10 cellular contexts compared by ENCODE assay signal in genomic region chr11:67409261-67409666, GRCh38. TPM values are rescaled to one million over a fixed set of nuclear protein-coding genes. Genes with fewer than 3 reads are reported as not detected.
DNase-seq lines count a peak whose midpoint lies in the region; ATAC-seq and TF ChIP-seq lines count a peak whose summit lies in the region.
"Had no signal": no experiment of that assay in that cellular context is flagged by ENCODE, and none has a peak within 500 bp of the region (broad histone marks: within the 10 kb centered on the region; RNA-seq: fewer than 3 reads in every experiment).

No MANE protein-coding gene starts in this region.

- intact Hi-C loops in left lung (cut with DNase I): no loop called here
- intact Hi-C loops in posterior vena cava (cut with DNase I): loop anchor here in 1 of 2 donors (10.0 kb wide), 1 partner anchor 96 kb away; the partner anchor contains the start of genes CDK2AP2 and PITPNM1
- intact Hi-C loops in heart left ventricle (cut with DNase I): loop anchor here in 3 of 10 donors (10.0 kb wide), 1 partner anchor 56 kb away; the partner anchor contains the start of gene TMEM134 (in 3 of the 3)

- peak overlapping the region; percentile 94 for H3K27ac Mint-ChIP-seq in activated CD4-positive, alpha-beta T cell treated with anti-CD3 and anti-CD28 coated beads, Interleukin-2, amount 10 ng/mL, durations not matched to agents 7 days and 5 days

- ATAC-seq in DND-41 (ENCODE audit: insufficient read depth, low read depth) (peak; percentile 80), HG02623 (IDR thresholded peaks at IDR 0.05; ENCODE audit: unreplicated experiment) (peak; percentile 52), left lung (peak; percentile 4), heart left ventricle (no peak)

- H3K4me1 Mint-ChIP-seq in activated CD4-positive, alpha-beta T cell treated with anti-CD3 and anti-CD28 coated beads, Interleukin-2, amount 10 ng/mL, durations not matched to agents 7 days and 5 days: peaks cover 81% of the 10 kb centered on the region

- H2AFZ ChIP-seq in DND-41 (ENCODE audit: low read depth, low read length) (no peak overlapping the region), osteoblast (ENCODE audit: low read length) (no peak overlapping the region)

- POLR2A ChIA-PET in activated CD4-positive, alpha-beta T cell treated with anti-CD3 and anti-CD28 coated beads, Interleukin-2, amount 10 ng/mL, durations not matched to agents 7 days and 5 days (lab: Charles Lee): interaction anchor here (0.6 to 2.8 kb wide), 4 partner anchors 11 to 144 kb away, joined by 3 to 18 read pairs (median 4); partner anchors contain the start of gene PTPRCAP

- WGBS in heart left ventricle, 4 donors: 52 to 69% (median 68%) methylated on average over 9 to 24 of the region's 24 CpGs

- no peak for TF ChIP-seq CTCF in DND-41 (IDR thresholded peaks at IDR 0.05; ENCODE audit: borderline replicate concordance, extremely low read depth, low read length, poor library complexity, severe bottlenecking)
- no peak for TF ChIP-seq CTCF in left lung (IDR thresholded peaks at IDR 0.05)
- TF ChIP-seq CTCF in osteoblast (IDR thresholded peaks at IDR 0.05; ENCODE audit: extremely low read depth, low read depth, low read length): no peak
- no peak for TF ChIP-seq CTCF in heart left ventricle (IDR thresholded peaks at IDR 0.05)

- peak overlapping the region; percentile 99 for H3K9ac ChIP-seq in DND-41 (ENCODE audit: low read depth, low read length)

- H3K4me2 ChIP-seq in DND-41 (ENCODE audit: insufficient read depth, low read length) (peak overlapping the region; percentile 82), osteoblast (ENCODE audit: insufficient read depth, low read length) (no peak overlapping the region)

- H3K4me3 ChIP-seq in DND-41 (ENCODE audit: low read depth in 1 of 2, low read length in 2 of 2) (peak overlapping the region in 1 of 2 experiments; percentile 86; a peak in 2 of 4 replicates), left lung (peak overlapping the region in 1 of 2 donors; percentile 6), osteoblast (ENCODE audit: insufficient read depth, low read length) (no peak overlapping the region), heart left ventricle (peak overlapping the region in 2 of 12 donors; percentile 21 to 50)

- H3K36me3 Mint-ChIP-seq in activated CD4-positive, alpha-beta T cell treated with anti-CD3 and anti-CD28 coated beads, Interleukin-2, amount 10 ng/mL, durations not matched to agents 7 days and 5 days (ENCODE audit: low read depth): peaks cover 63% of the 10 kb centered on the region

- H3K27me3 ChIP-seq in DND-41 (ENCODE audit: insufficient read depth, low read length, poor library complexity) (no peaks in the 10 kb centered on the region), left lung (peaks cover 0 to 23% of the 10 kb centered on the region in 2 donors), osteoblast (ENCODE audit: insufficient read depth, low read length) (peaks cover 57% of the 10 kb centered on the region), heart left ventricle (peaks cover 0 to 51% (median 12%) of the 10 kb centered on the region in 9 donors)

- CTCF ChIA-PET in activated CD4-positive, alpha-beta T cell treated with anti-CD3 and anti-CD28 coated beads, Interleukin-2, amount 10 ng/mL, durations not matched to agents 7 days and 5 days (lab: Charles Lee): interaction anchor here (1.0 to 1.9 kb wide), 8 partner anchors 9 to 137 kb away, joined by 3 to 9 read pairs (median 4); partner anchors contain the start of genes PITPNM1, RAD9A and TMEM134

- H3K9me3 Mint-ChIP-seq in activated CD4-positive, alpha-beta T cell treated with anti-CD3 and anti-CD28 coated beads, Interleukin-2, amount 10 ng/mL, durations not matched to agents 7 days and 5 days: no peaks in the 10 kb centered on the region

- peaks cover 37% of the 10 kb centered on the region for H3K36me3 ChIP-seq in DND-41 (ENCODE audit: insufficient read depth, low read length)
- no peaks in the 10 kb centered on the region for H3K36me3 ChIP-seq in left lung
- no peaks in the 10 kb centered on the region for H3K36me3 ChIP-seq in osteoblast (ENCODE audit: insufficient read depth, low read length)
- no peaks in the 10 kb centered on the region for H3K36me3 ChIP-seq in heart left ventricle

- H4K20me1 ChIP-seq in DND-41 (ENCODE audit: insufficient read depth, low read length): no peaks in the 10 kb centered on the region; the same call in 1 of the 2 replicates
- H4K20me1 ChIP-seq in osteoblast (ENCODE audit: insufficient read depth, low read length): no peaks in the 10 kb centered on the region

- peaks cover 92% of the 10 kb centered on the region for H3K4me1 ChIP-seq in DND-41 (ENCODE audit: insufficient read depth, low read length)
- H3K4me1 ChIP-seq in left lung: peaks cover 0 to 55% of the 10 kb centered on the region in 2 donors
- H3K4me1 ChIP-seq in osteoblast (ENCODE audit: insufficient read depth, low read length): peaks cover 4% of the 10 kb centered on the region
- peaks cover 0 to 25% (median 0%) of the 10 kb centered on the region in 12 donors for H3K4me1 ChIP-seq in heart left ventricle
- H3K4me1 ChIP-seq: Caco-2 had no signal

- no peaks in the 10 kb centered on the region for H3K9me3 ChIP-seq in DND-41 (ENCODE audit: insufficient read depth, low read length, severe bottlenecking)
- H3K9me3 ChIP-seq in left lung: no peaks in the 10 kb centered on the region
- no peaks in the 10 kb centered on the region for H3K9me3 ChIP-seq in osteoblast (ENCODE audit: low read depth, low read length)
- no peaks in the 10 kb centered on the region for H3K9me3 ChIP-seq in heart left ventricle
- H3K9me3 ChIP-seq: Caco-2 had no signal

- H3K27me3 Mint-ChIP-seq in activated CD4-positive, alpha-beta T cell treated with anti-CD3 and anti-CD28 coated beads, Interleukin-2, amount 10 ng/mL, durations not matched to agents 7 days and 5 days: no peaks in the 10 kb centered on the region

- H3K27ac ChIP-seq in DND-41 (ENCODE audit: low read length) (peak overlapping the region; percentile 89), left lung (peak overlapping the region in 1 of 2 donors; percentile 53), osteoblast (ENCODE audit: low read depth, low read length) (no peak overlapping the region), heart left ventricle (peak overlapping the region in 1 of 12 donors; percentile 91)

- peaks cover 39% of the 10 kb centered on the region for H3K79me2 ChIP-seq in DND-41 (ENCODE audit: insufficient read depth, low read length)
- H3K79me2 ChIP-seq in osteoblast (ENCODE audit: insufficient read depth, low read length): no peaks in the 10 kb centered on the region

- DNase-seq in DND-41 (peak; percentile 97), left lung (peak in 1 of 2 donors; percentile 81), osteoblast (ENCODE audit: insufficient read length, low spot score, missing footprints) (no peak), posterior vena cava (ENCODE audit: low spot score) (no peak), SKM-1 treated with dmso at 0.1 percent for 144 hours (lab: John Stamatoyannopoulos, UW; ENCODE audit: unreplicated experiment) (no peak), heart left ventricle (no peak)
- peak; percentile 89 for DNase-seq in activated CD4-positive, alpha-beta T cell treated with anti-CD3 and anti-CD28 coated beads, Interleukin-2, amount 10 ng/mL, durations not matched to agents 7 days and 5 days
- DNase-seq: NCI-H1417 treated with DMSO at 0.1 percent for 48 hours had no signal

- H3K4me3 Mint-ChIP-seq in activated CD4-positive, alpha-beta T cell treated with anti-CD3 and anti-CD28 coated beads, Interleukin-2, amount 10 ng/mL, durations not matched to agents 7 days and 5 days: peak overlapping the region; percentile 95

- TF ChIP-seq POLR2A in heart left ventricle (IDR thresholded peaks at IDR 0.05): no peak

RNA-seq across cellular contexts. Expression of gene TBC1D10C, which starts 5.4 kb away (rescaled TPM):
- total RNA-seq in activated CD4-positive, alpha-beta T cell treated with anti-CD3 and anti-CD28 coated beads, Interleukin-2, amount 10 ng/mL, durations not matched to agents 7 days and 5 days: 100 to 1,000 TPM; 256 to 323 TPM
- total RNA-seq in left lung (10 to 100 TPM in 1 of 2 donors, 1 to 10 TPM in 1; 8.0 to 15.5 TPM), osteoblast (not detected in 2 replicates), posterior vena cava (1 to 10 TPM; 2.9 to 3.4 TPM), heart left ventricle (10 to 100 TPM in 1 of 9 donors, 1 to 10 TPM in 4, under 1 TPM in 4; 0.14 to 14.2 (median 1.6) TPM)
- under 1 TPM; 0.61 to 0.88 TPM for polyA plus RNA-seq in heart left ventricle
- total RNA-seq: Caco-2 had no signal

RNA-seq across cellular contexts. Expression of gene CARNS1, which starts 6.2 kb away (rescaled TPM):
- 1 to 10 TPM; 1.2 to 1.9 TPM for total RNA-seq in activated CD4-positive, alpha-beta T cell treated with anti-CD3 and anti-CD28 coated beads, Interleukin-2, amount 10 ng/mL, durations not matched to agents 7 days and 5 days
- total RNA-seq in left lung: 1 to 10 TPM in 1 of 2 donors, under 1 TPM in 1; 0.71 to 1.2 TPM
- total RNA-seq in osteoblast: under 0.01 TPM in 2 replicates
- 1 to 10 TPM; 1.4 to 1.6 TPM for total RNA-seq in posterior vena cava
- 10 to 100 TPM in 5 of 9 donors, 1 to 10 TPM in 4; 3.5 to 33.6 (median 11.8) TPM for total RNA-seq in heart left ventricle
- 1 to 10 TPM in 1 of 2 donors, under 1 TPM in 1; 0.89 to 6.2 TPM for polyA plus RNA-seq in heart left ventricle

RNA-seq across cellular contexts. Expression of gene PPP1CA, which starts 7.6 kb away (rescaled TPM):
- 100 to 1,000 TPM; 301 to 331 TPM for total RNA-seq in activated CD4-positive, alpha-beta T cell treated with anti-CD3 and anti-CD28 coated beads, Interleukin-2, amount 10 ng/mL, durations not matched to agents 7 days and 5 days
- total RNA-seq in left lung (100 to 1,000 TPM; 138 to 173 TPM), osteoblast (161 and 169 TPM in 2 replicates), posterior vena cava (10 to 100 TPM; 62.1 to 70.6 TPM), heart left ventricle (100 to 1,000 TPM in 7 of 9 donors, 10 to 100 TPM in 2; 90.3 to 151 (median 105) TPM)
- 100 to 1,000 TPM in 1 of 2 donors, 10 to 100 TPM in 1; 94.4 to 207 TPM for polyA plus RNA-seq in heart left ventricle

RNA-seq across cellular contexts. Expression of gene RAD9A, which starts 17.5 kb away (rescaled TPM):
- 10 to 100 TPM; 49.3 to 53.7 TPM for total RNA-seq in activated CD4-positive, alpha-beta T cell treated with anti-CD3 and anti-CD28 coated beads, Interleukin-2, amount 10 ng/mL, durations not matched to agents 7 days and 5 days
- 10 to 100 TPM; 18.4 to 21.5 TPM for total RNA-seq in left lung
- 7.6 and 10.3 TPM in 2 replicates for total RNA-seq in osteoblast
- 10 to 100 TPM; 10.3 to 11.4 TPM for total RNA-seq in posterior vena cava
- total RNA-seq in heart left ventricle: 1 to 10 TPM; 3.5 to 9.1 (median 5.8) TPM
- 1 to 10 TPM; 7.6 to 8.0 TPM for polyA plus RNA-seq in heart left ventricle

RNA-seq across cellular contexts. Expression of gene RPS6KB2, which starts 19.0 kb away (rescaled TPM):
- total RNA-seq in activated CD4-positive, alpha-beta T cell treated with anti-CD3 and anti-CD28 coated beads, Interleukin-2, amount 10 ng/mL, durations not matched to agents 7 days and 5 days: 10 to 100 TPM; 57.5 to 68.1 TPM
- total RNA-seq in left lung (10 to 100 TPM; 37.7 to 44.1 TPM), osteoblast (33.9 and 36.9 TPM in 2 replicates), posterior vena cava (10 to 100 TPM; 28.9 TPM), heart left ventricle (10 to 100 TPM; 19.3 to 32.8 (median 25.2) TPM)
- polyA plus RNA-seq in heart left ventricle: 10 to 100 TPM; 33.3 to 36.0 TPM

Comparison
In these comparisons a context has a peak if more than half of its experiments do, and no peak if none do; other contexts are left out.
1. ATAC-seq: peak in DND-41 (single experiment), HG02623 (single experiment) and left lung (single experiment); none in heart left ventricle (0 of 4).
2. DNase-seq: peak in DND-41 (single experiment) and activated CD4-positive, alpha-beta T cell treated with anti-CD3 and anti-CD28 coated beads, Interleukin-2, amount 10 ng/mL, durations not matched to agents 7 days and 5 days (single experiment); none in osteoblast (single experiment), posterior vena cava (single experiment), SKM-1 treated with dmso at 0.1 percent for 144 hours (single experiment) and heart left ventricle (0 of 5).
3. RNA of gene TBC1D10C, which starts 5.4 kb away (total RNA-seq): 256 to 323 TPM in activated CD4-positive, alpha-beta T cell treated with anti-CD3 and anti-CD28 coated beads, Interleukin-2, amount 10 ng/mL, durations not matched to agents 7 days and 5 days; 8.0 to 15.5 TPM in left lung, 2.9 to 3.4 TPM in posterior vena cava, 0.14 to 14.2 TPM in heart left ventricle and not detected in osteoblast; every median in the first group is over 10 times any median in the second.